Comparison of ENCODE assay signal across 1 cellular context in the genomic region with DNA sequence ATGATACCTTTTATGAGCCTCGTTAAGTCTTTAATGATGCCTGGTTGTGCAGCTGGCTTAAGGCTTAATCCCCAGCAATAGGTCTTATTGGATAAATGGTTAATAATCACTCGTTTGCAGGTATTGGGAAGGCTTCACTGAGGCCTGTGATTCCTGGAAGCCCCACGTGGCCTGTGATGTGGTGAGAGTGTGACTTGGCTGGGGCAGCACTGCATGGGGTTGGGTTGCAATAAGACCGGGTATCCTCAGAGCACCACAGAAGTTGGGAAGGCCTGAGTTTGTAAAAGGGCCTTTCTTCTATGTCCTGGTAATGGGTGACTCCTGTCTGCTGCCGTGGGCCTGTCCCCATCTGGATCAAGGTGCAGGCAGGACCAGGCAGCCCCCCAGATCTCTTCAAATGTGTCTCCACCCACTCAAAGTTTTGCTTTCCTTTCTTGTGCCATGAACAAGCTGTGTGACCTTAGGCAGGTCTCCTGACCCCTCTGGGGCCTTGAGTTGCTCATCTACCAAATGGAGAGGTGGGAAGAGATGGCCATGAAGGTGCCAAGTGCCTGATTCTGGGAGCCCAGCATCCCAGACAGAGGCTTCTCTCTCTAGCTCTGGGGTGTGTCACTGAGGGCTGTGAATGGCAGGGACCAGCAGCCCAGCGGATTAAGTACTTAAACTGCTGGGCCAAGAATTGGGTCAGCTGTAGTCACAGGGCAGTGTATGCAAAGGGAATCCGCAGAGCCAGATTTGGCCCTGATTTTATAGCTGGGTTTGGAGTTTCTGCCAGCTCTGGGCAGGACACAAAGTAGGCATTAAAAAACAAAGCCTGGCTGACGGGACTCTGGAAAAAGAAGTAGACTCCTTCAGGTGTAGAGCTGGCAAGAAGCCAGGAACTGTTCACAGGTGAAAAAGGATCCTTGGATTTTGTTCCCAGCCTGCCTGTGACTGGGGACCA.
TF ChIP-seq lines count a peak whose summit lies in the region.

No MANE protein-coding gene starts in this region.

TF ChIP-seq in H1, 55 proteins besides CTCF, POLR2A, EP300 and RAD21:
- no peak for TF ChIP-seq PHF8 (conservative IDR thresholded peaks at IDR 0.05; ENCODE audit: low read depth, low read length)
- TF ChIP-seq TBP (IDR thresholded peaks at IDR 0.05; ENCODE audit: low read depth, low read length) = no peak
- no peak for TF ChIP-seq SP1 (IDR thresholded peaks at IDR 0.05; ENCODE audit: low read depth, low read length)
- no peak for TF ChIP-seq HDAC6 (IDR thresholded peaks at IDR 0.05; ENCODE audit: low read depth, low read length)
- TF ChIP-seq, protein P1, sequence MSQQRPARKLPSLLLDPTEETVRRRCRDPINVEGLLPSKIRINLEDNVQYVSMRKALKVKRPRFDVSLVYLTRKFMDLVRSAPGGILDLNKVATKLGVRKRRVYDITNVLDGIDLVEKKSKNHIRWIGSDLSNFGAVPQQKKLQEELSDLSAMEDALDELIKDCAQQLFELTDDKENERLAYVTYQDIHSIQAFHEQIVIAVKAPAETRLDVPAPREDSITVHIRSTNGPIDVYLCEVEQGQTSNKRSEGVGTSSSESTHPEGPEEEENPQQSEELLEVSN (IDR thresholded peaks at IDR 0.05) = no peak
- no peak for TF ChIP-seq SP4 (IDR thresholded peaks at IDR 0.05; ENCODE audit: low read length)
- TF ChIP-seq BACH1 (IDR thresholded peaks at IDR 0.05; ENCODE audit: low read length) = no peak
- TF ChIP-seq SIRT6 (IDR thresholded peaks at IDR 0.05; ENCODE audit: low read length) = no peak
- TF ChIP-seq EZH2 (IDR thresholded peaks at IDR 0.05; ENCODE audit: low read depth, low read length, severe bottlenecking) = no peak
- TF ChIP-seq KDM5A (IDR thresholded peaks at IDR 0.05; ENCODE audit: low read length) = no peak
- TF ChIP-seq CHD1 (IDR thresholded peaks at IDR 0.05; ENCODE audit: low read depth, low read length) = no peak
- TF ChIP-seq, protein P2, sequence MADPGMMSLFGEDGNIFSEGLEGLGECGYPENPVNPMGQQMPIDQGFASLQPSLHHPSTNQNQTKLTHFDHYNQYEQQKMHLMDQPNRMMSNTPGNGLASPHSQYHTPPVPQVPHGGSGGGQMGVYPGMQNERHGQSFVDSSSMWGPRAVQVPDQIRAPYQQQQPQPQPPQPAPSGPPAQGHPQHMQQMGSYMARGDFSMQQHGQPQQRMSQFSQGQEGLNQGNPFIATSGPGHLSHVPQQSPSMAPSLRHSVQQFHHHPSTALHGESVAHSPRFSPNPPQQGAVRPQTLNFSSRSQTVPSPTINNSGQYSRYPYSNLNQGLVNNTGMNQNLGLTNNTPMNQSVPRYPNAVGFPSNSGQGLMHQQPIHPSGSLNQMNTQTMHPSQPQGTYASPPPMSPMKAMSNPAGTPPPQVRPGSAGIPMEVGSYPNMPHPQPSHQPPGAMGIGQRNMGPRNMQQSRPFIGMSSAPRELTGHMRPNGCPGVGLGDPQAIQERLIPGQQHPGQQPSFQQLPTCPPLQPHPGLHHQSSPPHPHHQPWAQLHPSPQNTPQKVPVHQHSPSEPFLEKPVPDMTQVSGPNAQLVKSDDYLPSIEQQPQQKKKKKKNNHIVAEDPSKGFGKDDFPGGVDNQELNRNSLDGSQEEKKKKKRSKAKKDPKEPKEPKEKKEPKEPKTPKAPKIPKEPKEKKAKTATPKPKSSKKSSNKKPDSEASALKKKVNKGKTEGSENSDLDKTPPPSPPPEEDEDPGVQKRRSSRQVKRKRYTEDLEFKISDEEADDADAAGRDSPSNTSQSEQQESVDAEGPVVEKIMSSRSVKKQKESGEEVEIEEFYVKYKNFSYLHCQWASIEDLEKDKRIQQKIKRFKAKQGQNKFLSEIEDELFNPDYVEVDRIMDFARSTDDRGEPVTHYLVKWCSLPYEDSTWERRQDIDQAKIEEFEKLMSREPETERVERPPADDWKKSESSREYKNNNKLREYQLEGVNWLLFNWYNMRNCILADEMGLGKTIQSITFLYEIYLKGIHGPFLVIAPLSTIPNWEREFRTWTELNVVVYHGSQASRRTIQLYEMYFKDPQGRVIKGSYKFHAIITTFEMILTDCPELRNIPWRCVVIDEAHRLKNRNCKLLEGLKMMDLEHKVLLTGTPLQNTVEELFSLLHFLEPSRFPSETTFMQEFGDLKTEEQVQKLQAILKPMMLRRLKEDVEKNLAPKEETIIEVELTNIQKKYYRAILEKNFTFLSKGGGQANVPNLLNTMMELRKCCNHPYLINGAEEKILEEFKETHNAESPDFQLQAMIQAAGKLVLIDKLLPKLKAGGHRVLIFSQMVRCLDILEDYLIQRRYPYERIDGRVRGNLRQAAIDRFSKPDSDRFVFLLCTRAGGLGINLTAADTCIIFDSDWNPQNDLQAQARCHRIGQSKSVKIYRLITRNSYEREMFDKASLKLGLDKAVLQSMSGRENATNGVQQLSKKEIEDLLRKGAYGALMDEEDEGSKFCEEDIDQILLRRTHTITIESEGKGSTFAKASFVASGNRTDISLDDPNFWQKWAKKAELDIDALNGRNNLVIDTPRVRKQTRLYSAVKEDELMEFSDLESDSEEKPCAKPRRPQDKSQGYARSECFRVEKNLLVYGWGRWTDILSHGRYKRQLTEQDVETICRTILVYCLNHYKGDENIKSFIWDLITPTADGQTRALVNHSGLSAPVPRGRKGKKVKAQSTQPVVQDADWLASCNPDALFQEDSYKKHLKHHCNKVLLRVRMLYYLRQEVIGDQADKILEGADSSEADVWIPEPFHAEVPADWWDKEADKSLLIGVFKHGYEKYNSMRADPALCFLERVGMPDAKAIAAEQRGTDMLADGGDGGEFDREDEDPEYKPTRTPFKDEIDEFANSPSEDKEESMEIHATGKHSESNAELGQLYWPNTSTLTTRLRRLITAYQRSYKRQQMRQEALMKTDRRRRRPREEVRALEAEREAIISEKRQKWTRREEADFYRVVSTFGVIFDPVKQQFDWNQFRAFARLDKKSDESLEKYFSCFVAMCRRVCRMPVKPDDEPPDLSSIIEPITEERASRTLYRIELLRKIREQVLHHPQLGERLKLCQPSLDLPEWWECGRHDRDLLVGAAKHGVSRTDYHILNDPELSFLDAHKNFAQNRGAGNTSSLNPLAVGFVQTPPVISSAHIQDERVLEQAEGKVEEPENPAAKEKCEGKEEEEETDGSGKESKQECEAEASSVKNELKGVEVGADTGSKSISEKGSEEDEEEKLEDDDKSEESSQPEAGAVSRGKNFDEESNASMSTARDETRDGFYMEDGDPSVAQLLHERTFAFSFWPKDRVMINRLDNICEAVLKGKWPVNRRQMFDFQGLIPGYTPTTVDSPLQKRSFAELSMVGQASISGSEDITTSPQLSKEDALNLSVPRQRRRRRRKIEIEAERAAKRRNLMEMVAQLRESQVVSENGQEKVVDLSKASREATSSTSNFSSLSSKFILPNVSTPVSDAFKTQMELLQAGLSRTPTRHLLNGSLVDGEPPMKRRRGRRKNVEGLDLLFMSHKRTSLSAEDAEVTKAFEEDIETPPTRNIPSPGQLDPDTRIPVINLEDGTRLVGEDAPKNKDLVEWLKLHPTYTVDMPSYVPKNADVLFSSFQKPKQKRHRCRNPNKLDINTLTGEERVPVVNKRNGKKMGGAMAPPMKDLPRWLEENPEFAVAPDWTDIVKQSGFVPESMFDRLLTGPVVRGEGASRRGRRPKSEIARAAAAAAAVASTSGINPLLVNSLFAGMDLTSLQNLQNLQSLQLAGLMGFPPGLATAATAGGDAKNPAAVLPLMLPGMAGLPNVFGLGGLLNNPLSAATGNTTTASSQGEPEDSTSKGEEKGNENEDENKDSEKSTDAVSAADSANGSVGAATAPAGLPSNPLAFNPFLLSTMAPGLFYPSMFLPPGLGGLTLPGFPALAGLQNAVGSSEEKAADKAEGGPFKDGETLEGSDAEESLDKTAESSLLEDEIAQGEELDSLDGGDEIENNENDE (IDR thresholded peaks at IDR 0.05; ENCODE audit: insufficient replicate concordance, low read length) = no peak
- no peak for TF ChIP-seq CBX8 (IDR thresholded peaks at IDR 0.05; ENCODE audit: borderline replicate concordance, low read depth, low read length)
- no peak for TF ChIP-seq TAF1 (IDR thresholded peaks at IDR 0.05; ENCODE audit: low read depth, low read length)
- no peak for TF ChIP-seq NANOG (IDR thresholded peaks at IDR 0.05; ENCODE audit: insufficient read depth, low read depth, low read length, poor library complexity, severe bottlenecking)
- no peak for TF ChIP-seq POU5F1 (IDR thresholded peaks at IDR 0.05; ENCODE audit: low read depth, low read length)
- no peak for TF ChIP-seq CREB1 (IDR thresholded peaks at IDR 0.05)
- no peak for TF ChIP-seq TAF7 (optimal IDR thresholded peaks at IDR 0.05; ENCODE audit: borderline replicate concordance, low read depth, low read length)
